ENCODE assay signal across 18 cellular contexts in the genomic region with DNA sequence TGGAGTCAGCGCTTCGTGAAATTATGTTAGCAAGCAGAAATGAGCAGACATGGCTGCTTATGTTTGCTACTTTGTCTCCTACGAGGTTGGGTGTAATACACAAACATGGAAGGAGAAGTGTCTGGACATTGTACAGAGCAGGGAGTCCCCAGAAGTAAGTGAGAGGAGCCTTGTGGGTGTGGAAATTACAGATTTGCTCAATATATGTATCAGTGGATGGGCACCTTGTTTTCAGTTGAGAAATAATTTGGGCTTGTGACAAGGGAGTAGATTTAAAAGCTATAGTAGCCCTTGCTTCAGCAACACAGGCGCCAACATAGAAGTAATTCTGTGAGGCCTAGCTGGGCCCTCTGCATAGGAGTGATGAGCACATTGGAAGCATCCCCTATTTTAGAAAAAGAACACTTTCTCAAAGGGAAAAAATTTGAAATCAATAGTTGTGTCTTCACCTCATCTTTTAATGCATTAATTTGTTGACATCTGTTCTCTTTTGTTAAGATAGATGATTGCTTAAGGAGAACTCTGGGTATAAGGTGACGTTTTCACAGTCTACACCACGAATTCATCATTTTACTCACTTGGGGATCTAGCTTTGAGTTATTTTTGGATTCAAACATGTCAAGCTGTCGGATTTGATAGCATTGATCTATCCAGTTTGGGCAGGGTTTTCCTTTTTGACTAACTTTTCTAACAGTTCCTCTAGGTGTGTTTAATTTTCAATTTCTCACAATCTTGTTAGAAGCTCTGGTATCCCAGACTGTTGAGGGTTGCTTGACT.
"Had no signal": no experiment of that assay in that cellular context is flagged by ENCODE, and none has a peak within 500 bp of the region (broad histone marks: within the 10 kb centered on the region; RNA-seq: fewer than 3 reads in every experiment).

No MANE protein-coding gene starts in this region.

- ATAC-seq: gastrocnemius medialis, psoas muscle, sciatic nerve, SK-N-SH treated with all-trans-retinoic acid at 6 μM for 48 hours, upper lobe of right lung had no signal

- H3K27me3 Mint-ChIP-seq: activated CD4-positive, alpha-beta memory T cell treated with anti-CD3 and anti-CD28 coated beads for 36 hours had no signal

- H3K4me1 ChIP-seq: adrenal gland, gastrocnemius medialis, psoas muscle, upper lobe of right lung had no signal

- H3K36me3 ChIP-seq: adrenal gland had no signal

- H3K4me3 ChIP-seq: adrenal gland, gastrocnemius medialis, psoas muscle, spleen, upper lobe of right lung had no signal

- H3K9me3 Mint-ChIP-seq: activated CD4-positive, alpha-beta memory T cell treated with anti-CD3 and anti-CD28 coated beads for 36 hours; T-helper 1 cell treated with Interleukin-12 subunit alpha and Interleukin-12 subunit beta and Interleukin-4 antibody, amounts not matched to agents 30 μg/mL and 1 μg/mL, for 36 hours had no signal

- H3K27me3 ChIP-seq: adrenal gland, gastrocnemius medialis, spleen, upper lobe of right lung had no signal

- DNase-seq: activated CD4-positive, alpha-beta memory T cell treated with anti-CD3 and anti-CD28 coated beads for 36 hours; activated CD8-positive, alpha-beta memory T cell treated with anti-CD3 and anti-CD28 coated beads, Interleukin-2, amount 50 U/mL, for 4 hours; adrenal gland; caudate nucleus; cortex of kidney; effector CD8-positive, alpha-beta T cell; gastrocnemius medialis; occipital lobe; psoas muscle; SHP77; spleen; stimulated activated CD4-positive, alpha-beta T cell treated with anti-CD3 and anti-CD28 coated beads, Interleukin-1b, Interleukin-23, amount 100 ng/mL, for 48 hours; stimulated activated naive CD4-positive, alpha-beta T cell; upper lobe of right lung had no signal

- H3K27ac Mint-ChIP-seq: activated CD4-positive, alpha-beta memory T cell treated with anti-CD3 and anti-CD28 coated beads for 36 hours; T-helper 1 cell treated with Interleukin-12 subunit alpha and Interleukin-12 subunit beta and Interleukin-4 antibody, amounts not matched to agents 30 μg/mL and 1 μg/mL, for 36 hours had no signal

- H3K9me3 ChIP-seq: adrenal gland, gastrocnemius medialis, psoas muscle, spleen, upper lobe of right lung had no signal

- H3K4me3 Mint-ChIP-seq: activated CD4-positive, alpha-beta memory T cell treated with anti-CD3 and anti-CD28 coated beads for 36 hours; T-helper 1 cell treated with Interleukin-12 subunit alpha and Interleukin-12 subunit beta and Interleukin-4 antibody, amounts not matched to agents 30 μg/mL and 1 μg/mL, for 36 hours had no signal

- H3K27ac ChIP-seq: adrenal gland, epithelial cell of prostate, gastrocnemius medialis, psoas muscle, upper lobe of right lung had no signal
